ENCODE assay signal across 12 cellular contexts in genomic region chr13:42996584-42996983, GRCh38. TPM values are rescaled to one million over a fixed set of nuclear protein-coding genes. Genes with fewer than 3 reads are reported as not detected.
DNase-seq lines count a peak whose midpoint lies in the region; FAIRE-seq and TF ChIP-seq lines count a peak whose summit lies in the region.
"Had no signal": no experiment of that assay in that cellular context is flagged by ENCODE, and none has a peak within 500 bp of the region (broad histone marks: within the 10 kb centered on the region; RNA-seq: fewer than 3 reads in every experiment).

No MANE protein-coding gene starts in this region.

- H3K4me3 Mint-ChIP-seq in activated CD4-positive, alpha-beta T cell treated with anti-CD3 and anti-CD28 coated beads, Interleukin-2, amount 10 ng/mL, durations not matched to agents 24 days and 14 days, result no peak overlapping the region

- no peaks in the 10 kb centered on the region for H3K27me3 Mint-ChIP-seq in activated CD4-positive, alpha-beta T cell treated with anti-CD3 and anti-CD28 coated beads, Interleukin-2, amount 10 ng/mL, durations not matched to agents 24 days and 14 days
- H3K27me3 Mint-ChIP-seq: naive B cell had no signal

- peaks cover 48% of the 10 kb centered on the region for H3K4me1 Mint-ChIP-seq in activated CD4-positive, alpha-beta T cell treated with anti-CD3 and anti-CD28 coated beads, Interleukin-2, amount 10 ng/mL, durations not matched to agents 24 days and 14 days

- no peak for TF ChIP-seq POLR2A in NB4 (IDR thresholded peaks at IDR 0.05; ENCODE audit: extremely low read depth, insufficient read length)
- no peak for TF ChIP-seq POLR2A in H54 (IDR thresholded peaks at IDR 0.05; ENCODE audit: low read depth, low read length)

- peaks cover 7% of the 10 kb centered on the region for H3K9me3 Mint-ChIP-seq in activated CD4-positive, alpha-beta T cell treated with anti-CD3 and anti-CD28 coated beads, Interleukin-2, amount 10 ng/mL, durations not matched to agents 24 days and 14 days
- H3K9me3 Mint-ChIP-seq: naive B cell had no signal

- intact Hi-C loops in activated CD4-positive, alpha-beta T cell treated with anti-CD3 and anti-CD28 coated beads, Interleukin-2, amount 10 ng/mL, durations not matched to agents 24 days and 14 days (cut with micrococcal nuclease), result loop anchor here (2.0 kb wide), 2 partner anchors 48 to 58 kb away; no protein-coding TSS in a partner anchor

- no peaks in the 10 kb centered on the region for H3K27me3 ChIP-seq in bronchial epithelial cell (ENCODE audit: control insufficient read depth, insufficient read depth, low read length)
- H3K27me3 ChIP-seq: BE2C, esophagus muscularis mucosa had no signal

- TF ChIP-seq CTCF in NB4 (IDR thresholded peaks at IDR 0.05; ENCODE audit: low read depth, low read length) (no peak), bronchial epithelial cell (IDR thresholded peaks at IDR 0.05; ENCODE audit: insufficient read depth, low read length, severe bottlenecking) (no peak)

- H3K4me3 ChIP-seq in NB4 (ENCODE audit: low read depth, low read length) (no peak overlapping the region), bronchial epithelial cell (ENCODE audit: low read depth, low read length) (no peak overlapping the region)
- H3K4me3 ChIP-seq: esophagus muscularis mucosa had no signal

- DNase-seq in activated CD4-positive, alpha-beta T cell treated with anti-CD3 and anti-CD28 coated beads, Interleukin-2, amount 10 ng/mL, durations not matched to agents 24 days and 14 days, result peak; percentile 62
- DNase-seq in activated CD4-positive, alpha-beta T cell treated with anti-CD3 and anti-CD28 coated beads, Interleukin-2, amount 50 U/mL, for 4 hours, result no peak
- DNase-seq in NB4 (ENCODE audit: low read depth) (peak; percentile 25), bronchial epithelial cell (ENCODE audit: low read depth) (peak; percentile 100), renal cortical epithelial cell (ENCODE audit: low read depth) (peak; percentile 77), H54 (ENCODE audit: insufficient read length, low spot score) (no peak), GDM1 (lab: John Stamatoyannopoulos, UW) (no peak)
- no peak for DNase-seq in stimulated activated CD4-positive, alpha-beta T cell treated with anti-CD3 and anti-CD28 coated beads, Interleukin-4, amount 100 ng/mL, for 1 hour
- DNase-seq: BE2C, KG1, naive B cell had no signal

- no peaks in the 10 kb centered on the region for H3K36me3 ChIP-seq in bronchial epithelial cell (ENCODE audit: control insufficient read depth, insufficient read depth, low read length)
- H3K36me3 ChIP-seq: BE2C, esophagus muscularis mucosa had no signal

- H3K27ac Mint-ChIP-seq in activated CD4-positive, alpha-beta T cell treated with anti-CD3 and anti-CD28 coated beads, Interleukin-2, amount 10 ng/mL, durations not matched to agents 24 days and 14 days, result peak overlapping the region; percentile 78

- FAIRE-seq in bronchial epithelial cell (lab: Jason Lieb, UNC) (no peak), H54 (lab: Jason Lieb, UNC) (no peak)

- peaks cover 2% of the 10 kb centered on the region for H3K36me3 Mint-ChIP-seq in activated CD4-positive, alpha-beta T cell treated with anti-CD3 and anti-CD28 coated beads, Interleukin-2, amount 10 ng/mL, durations not matched to agents 24 days and 14 days (ENCODE audit: low read depth)

RNA-seq across cellular contexts. Expression of gene EPSTI1, which starts 4.5 kb away (rescaled TPM):
- 16.2 and 16.5 TPM in 2 replicates for total RNA-seq in activated CD4-positive, alpha-beta T cell treated with anti-CD3 and anti-CD28 coated beads, Interleukin-2, amount 10 ng/mL, durations not matched to agents 24 days and 14 days
- 0.53 and 1.2 TPM in 2 replicates for total RNA-seq in bronchial epithelial cell
- 14.8 and 27.7 TPM in 2 replicates for total RNA-seq in renal cortical epithelial cell

RNA-seq across cellular contexts. Expression of gene DNAJC15, which starts 26.8 kb away (rescaled TPM):
- 16.6 and 17.8 TPM in 2 replicates for total RNA-seq in activated CD4-positive, alpha-beta T cell treated with anti-CD3 and anti-CD28 coated beads, Interleukin-2, amount 10 ng/mL, durations not matched to agents 24 days and 14 days
- 4.2 and 18.4 TPM in 2 replicates for total RNA-seq in bronchial epithelial cell
- 8.2 and 23.7 TPM in 2 replicates for total RNA-seq in renal cortical epithelial cell

Comparison
In these comparisons a context has a peak if more than half of its experiments do, and no peak if none do; other contexts are left out.
1. DNase-seq: peak in activated CD4-positive, alpha-beta T cell treated with anti-CD3 and anti-CD28 coated beads, Interleukin-2, amount 10 ng/mL, durations not matched to agents 24 days and 14 days (single experiment), NB4 (single experiment), bronchial epithelial cell (single experiment) and renal cortical epithelial cell (single experiment); none in activated CD4-positive, alpha-beta T cell treated with anti-CD3 and anti-CD28 coated beads, Interleukin-2, amount 50 U/mL, for 4 hours (0 of 2), H54 (single experiment), GDM1 (single experiment) and stimulated activated CD4-positive, alpha-beta T cell treated with anti-CD3 and anti-CD28 coated beads, Interleukin-4, amount 100 ng/mL, for 1 hour (single experiment).